10 cellular contexts compared by ENCODE assay signal in genomic region chrX:119682019-119682989, GRCh38. TPM values are rescaled to one million over a fixed set of nuclear protein-coding genes. Genes with fewer than 3 reads are reported as not detected.
A peak's percentile ranks its signal among the peaks of the same experiment; 100 is the strongest.
DNase-seq lines count a peak whose midpoint lies in the region; ATAC-seq and TF ChIP-seq lines count a peak whose summit lies in the region.
"Had no signal": no experiment of that assay in that cellular context is flagged by ENCODE, and none has a peak within 500 bp of the region (broad histone marks: within the 10 kb centered on the region; RNA-seq: fewer than 3 reads in every experiment).

No MANE protein-coding gene starts in this region.

- peak overlapping the region in 5 of 8 donors; percentile 2 to 51 (median 9) for H3K4me3 ChIP-seq in spleen
- H3K4me3 ChIP-seq: adrenal gland had no signal

- DNase-seq in SKM-1 treated with dmso at 0.1 percent for 144 hours (lab: John Stamatoyannopoulos, UW; ENCODE audit: unreplicated experiment) (peak; percentile 11), SKM-1 (lab: John Stamatoyannopoulos, UW; ENCODE audit: unreplicated experiment) (no peak), activated B cell treated with CpG ODN at 0.5 μM for 24 hours (no peak), spleen (no peak), NK-92 (lab: John Stamatoyannopoulos, UW; ENCODE audit: unreplicated experiment) (no peak), GM10266 (ENCODE audit: extremely low spot score) (no peak), endothelial cell (ENCODE audit: low spot score) (no peak)
- DNase-seq: adrenal gland had no signal

- peak overlapping the region; percentile 71 for H3K4me3 Mint-ChIP-seq in activated B cell treated with CpG ODN at 0.5 μM for 24 hours
- H3K4me3 Mint-ChIP-seq in endothelial cell (ENCODE audit: unreplicated experiment): no peak overlapping the region
- H3K4me3 Mint-ChIP-seq: nephron had no signal

- 27 to 45% (median 28%) methylated on average over 15 of the region's 15 CpGs for WGBS in spleen, 5 donors

- H3K9me3 Mint-ChIP-seq in activated B cell treated with CpG ODN at 0.5 μM for 24 hours (no peaks in the 10 kb centered on the region), endothelial cell (ENCODE audit: unreplicated experiment) (no peaks in the 10 kb centered on the region)

- CTCF ChIA-PET in activated B cell treated with CpG ODN at 0.5 μM for 24 hours (lab: Charles Lee): interaction anchor here (1.1 to 1.3 kb wide), 3 partner anchors 9 to 11 kb away, joined by 3 to 4 read pairs (median 3); partner anchors contain the start of gene SEPTIN6

- no peaks in the 10 kb centered on the region for H3K27me3 Mint-ChIP-seq in activated B cell treated with CpG ODN at 0.5 μM for 24 hours
- H3K27me3 Mint-ChIP-seq in endothelial cell (ENCODE audit: unreplicated experiment): peaks cover 1% of the 10 kb centered on the region

- H3K36me3 Mint-ChIP-seq in activated B cell treated with CpG ODN at 0.5 μM for 24 hours (ENCODE audit: low read depth) (peaks cover 8% of the 10 kb centered on the region), endothelial cell (ENCODE audit: low read depth, unreplicated experiment) (no peaks in the 10 kb centered on the region)

- peak in 1 of 3 donors; percentile 38 for TF ChIP-seq POLR2A in spleen (IDR thresholded peaks at IDR 0.05)

- peak overlapping the region; percentile 88 for H3K27ac Mint-ChIP-seq in activated B cell treated with CpG ODN at 0.5 μM for 24 hours
- no peak overlapping the region for H3K27ac Mint-ChIP-seq in endothelial cell (ENCODE audit: unreplicated experiment)
- H3K27ac Mint-ChIP-seq: nephron had no signal

- no peak for TF ChIP-seq CTCF in activated B cell treated with CpG ODN at 0.5 μM for 24 hours (IDR thresholded peaks at IDR 0.05)
- no peak for TF ChIP-seq CTCF in spleen (IDR thresholded peaks at IDR 0.05 in 8 of 11, conservative IDR thresholded peaks at IDR 0.05 in 3 of 11)
- no peak for TF ChIP-seq CTCF in GM10266 (IDR thresholded peaks at IDR 0.05; ENCODE audit: control insufficient read depth, insufficient read depth, low read depth, missing control alignments)
- no peak for TF ChIP-seq CTCF in endothelial cell (IDR thresholded peaks at IDR 0.05; ENCODE audit: unreplicated experiment)

- no peaks in the 10 kb centered on the region for H3K27me3 ChIP-seq in spleen (replicated peaks in 1 of 7)
- H3K27me3 ChIP-seq: adrenal gland had no signal

- intact Hi-C loops in activated B cell treated with CpG ODN at 0.5 μM for 24 hours (cut with micrococcal nuclease) (no loop called here), spleen (cut with DNase I; ENCODE audit: low total_unique reads) (no loop called here)

- POLR2A ChIA-PET in activated B cell treated with CpG ODN at 0.5 μM for 24 hours (lab: Charles Lee): interaction anchor here (0.6 to 5.4 kb wide), 8 partner anchors 9 to 109 kb away, joined by 3 to 57 read pairs (median 4); partner anchors contain the start of genes NKRF, RPL39 and SEPTIN6

- H3K4me1 ChIP-seq in spleen: peaks cover 43 to 99% (median 84%) of the 10 kb centered on the region in 6 donors

- no peaks in the 10 kb centered on the region for H3K9me3 ChIP-seq in spleen
- H3K9me3 ChIP-seq: adrenal gland had no signal

- peaks cover 83% of the 10 kb centered on the region for H3K4me1 Mint-ChIP-seq in activated B cell treated with CpG ODN at 0.5 μM for 24 hours
- H3K4me1 Mint-ChIP-seq in endothelial cell (ENCODE audit: unreplicated experiment): peaks cover 16% of the 10 kb centered on the region

- no peaks in the 10 kb centered on the region for H3K36me3 ChIP-seq in spleen
- H3K36me3 ChIP-seq: adrenal gland had no signal

- H3K27ac ChIP-seq in spleen: peak overlapping the region; percentile 61 to 98 (median 92)

- ATAC-seq in HG02885 (IDR thresholded peaks at IDR 0.05; ENCODE audit: poor library complexity, unreplicated experiment) (peak; percentile 39), activated B cell treated with CpG ODN at 0.5 μM for 24 hours (ENCODE audit: low read depth) (no peak)

RNA-seq across cellular contexts. Expression of gene SEPTIN6, which starts 10.7 kb away (rescaled TPM):
- total RNA-seq in activated B cell treated with CpG ODN at 0.5 μM for 24 hours (330 and 338 TPM in 2 replicates), spleen (100 to 1,000 TPM in 3 of 7 donors, 10 to 100 TPM in 4; 94.7 to 139 (median 99.8) TPM), endothelial cell (ENCODE audit: unreplicated experiment) (19.8 TPM)
- polyA plus RNA-seq in spleen: 10 to 100 TPM; 45.1 to 58.2 (median 50.8) TPM
